In the genomic region with DNA sequence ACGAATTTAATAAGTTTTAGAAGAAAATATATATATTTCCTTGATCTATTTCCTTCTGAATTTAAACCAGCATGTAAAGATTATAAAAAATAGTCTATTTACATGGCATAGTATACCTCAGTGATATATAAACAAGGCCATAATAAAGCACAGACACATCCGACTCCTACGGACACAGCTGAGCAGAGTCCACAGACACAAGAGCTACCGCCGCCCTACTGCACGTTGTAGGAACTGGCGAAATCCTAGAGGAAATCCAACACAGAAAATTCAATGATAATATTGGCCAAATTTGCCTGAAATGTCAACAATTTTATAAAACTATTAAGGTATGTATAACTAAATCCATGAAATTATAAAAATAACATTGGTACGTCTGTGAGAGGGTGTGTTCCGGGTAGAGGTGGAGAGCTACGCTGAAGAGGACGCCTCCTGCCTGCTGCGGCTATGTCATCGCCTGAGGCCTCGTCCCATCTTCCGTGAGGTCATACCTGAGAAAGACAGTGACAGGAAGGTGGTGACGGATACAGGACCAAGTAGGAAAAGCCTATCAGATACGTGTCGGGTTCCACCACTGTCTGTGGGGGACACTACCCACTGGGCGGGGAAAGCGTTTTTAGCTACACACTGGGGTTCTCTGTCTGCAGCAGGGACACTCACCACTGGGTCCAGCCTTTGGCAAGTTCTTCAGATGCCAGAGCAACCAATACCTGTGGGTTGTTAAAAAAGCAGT, we compare ENCODE assay signal across 19 cellular contexts. TPM values are rescaled to one million over a fixed set of nuclear protein-coding genes. Genes with fewer than 3 reads are reported as not detected.
DNase-seq lines count a peak whose midpoint lies in the region; ATAC-seq, FAIRE-seq and TF ChIP-seq lines count a peak whose summit lies in the region.
"Had no signal": no experiment of that assay in that cellular context is flagged by ENCODE, and none has a peak within 500 bp of the region (broad histone marks: within the 10 kb centered on the region; RNA-seq: fewer than 3 reads in every experiment).

No MANE protein-coding gene starts in this region.

- H3K4me2 ChIP-seq in DOHH2 (ENCODE audit: low read length), result no peak overlapping the region

- CTCF ChIA-PET in A673 (lab: Charles Lee), result no interaction called here

- H3K27me3 ChIP-seq in A673 (replicated peaks; ENCODE audit: insufficient read depth, low read depth, low read length, poor library complexity), result no peaks in the 10 kb centered on the region
- H3K27me3 ChIP-seq in DOHH2 (ENCODE audit: control insufficient read depth, low read length), result no peaks in the 10 kb centered on the region
- H3K27me3 ChIP-seq: dorsolateral prefrontal cortex, MG63, neutrophil, Peyer's patch, right atrium auricular region had no signal

- no peaks in the 10 kb centered on the region for H3K27me3 Mint-ChIP-seq in T-helper 17 cell

- intact Hi-C loops in A673 (cut with micrococcal nuclease; ENCODE audit: unreplicated experiment) (no loop called here), left colon (cut with DNase I, micrococcal nuclease) (no loop called here)

- POLR2A ChIA-PET in A673 (lab: Charles Lee; ENCODE audit: low non-redundant PET), result interaction anchor here (0.6 kb wide), 1 partner anchor 173 kb away, joined by 19 read pairs; no protein-coding TSS in a partner anchor

- DNase-seq in A673 (ENCODE audit: low spot score), result no peak
- DNase-seq in T-helper 17 cell, result no peak
- no peak for DNase-seq in left colon
- no peak for DNase-seq in globus pallidus (ENCODE audit: low spot score)
- no peak for DNase-seq in GM19239 (ENCODE audit: insufficient read length, low spot score)
- DNase-seq in NOMO-1 (lab: John Stamatoyannopoulos, UW; ENCODE audit: unreplicated experiment in 2 of 2), result no peak
- DNase-seq: activated gamma-delta T cell treated with Interleukin-2 at 50 U/mL for 16 hours, COR-L47, dorsolateral prefrontal cortex, MG63, NCI-H82, Peyer's patch had no signal

- no peak overlapping the region for H3K4me3 ChIP-seq in A673 (ENCODE audit: low read depth, low read length, poor library complexity, severe bottlenecking)
- no peak overlapping the region for H3K4me3 ChIP-seq in DOHH2 (ENCODE audit: low read length)
- H3K4me3 ChIP-seq: dorsolateral prefrontal cortex, MG63, Peyer's patch, right atrium auricular region had no signal

- no TSS peak for BruUV-seq in A673 (replicated peaks; lab: Mats Ljungman, UMichigan)

- no peak for FAIRE-seq in GM19239 (lab: Jason Lieb, UNC)
- FAIRE-seq: H54 had no signal

- H3K27ac ChIP-seq in A673 (ENCODE audit: low read depth, low read length, poor library complexity, severe bottlenecking), result no peak overlapping the region
- no peak overlapping the region for H3K27ac ChIP-seq in DOHH2 (ENCODE audit: low read depth, low read length)
- H3K27ac ChIP-seq: neutrophil, Peyer's patch, right atrium auricular region had no signal

- H3F3A ChIP-seq in DOHH2 (ENCODE audit: control insufficient read depth, insufficient read depth), result no peaks in the 10 kb centered on the region

- no peaks in the 10 kb centered on the region for H4K20me1 ChIP-seq in DOHH2 (ENCODE audit: control insufficient read depth, insufficient read depth, low read depth, low read length)

- no peak overlapping the region for H3K27ac Mint-ChIP-seq in T-helper 17 cell

- no peaks in the 10 kb centered on the region for H3K9me2 ChIP-seq in DOHH2 (replicated peaks; ENCODE audit: control insufficient read depth, low read length)

- peak overlapping the region; percentile 12 for H3K4me3 Mint-ChIP-seq in T-helper 17 cell

- H3K4me1 Mint-ChIP-seq in T-helper 17 cell, result peaks cover 3% of the 10 kb centered on the region

- H3K9me3 ChIP-seq in A673 (ENCODE audit: low read depth, low read length, poor library complexity, severe bottlenecking) (no peaks in the 10 kb centered on the region), DOHH2 (ENCODE audit: control insufficient read depth, insufficient read depth, low read length) (no peaks in the 10 kb centered on the region), T-helper 17 cell (ENCODE audit: control insufficient read depth, low read length, poor library complexity, severe bottlenecking) (no peaks in the 10 kb centered on the region)
- H3K9me3 ChIP-seq: MG63, neutrophil, Peyer's patch, right atrium auricular region had no signal

- ATAC-seq in T-helper 17 cell, result no peak
- ATAC-seq in left colon, result peak; percentile 78
- ATAC-seq in HG03342 (IDR thresholded peaks at IDR 0.05; ENCODE audit: unreplicated experiment), result no peak
- ATAC-seq: esophagus mucosa, left lobe of liver had no signal

- no peaks in the 10 kb centered on the region for H3K79me2 ChIP-seq in DOHH2 (ENCODE audit: control insufficient read depth, low read length)

- H3K36me3 ChIP-seq in A673 (ENCODE audit: insufficient read depth, low read length, poor library complexity, severe bottlenecking) (peaks cover 5% of the 10 kb centered on the region), DOHH2 (ENCODE audit: control insufficient read depth, low read length) (peaks cover 12% of the 10 kb centered on the region; the same call in 1 of the 2 replicates)
- H3K36me3 ChIP-seq: MG63 had no signal

- H3K4me1 ChIP-seq in A673 (ENCODE audit: insufficient read depth, low read length, poor library complexity, severe bottlenecking) (peaks cover 11% of the 10 kb centered on the region), DOHH2 (ENCODE audit: control insufficient read depth, low read length) (no peaks in the 10 kb centered on the region)
- H3K4me1 ChIP-seq: Peyer's patch, right atrium auricular region had no signal

- peaks cover 7% of the 10 kb centered on the region for H3K36me3 Mint-ChIP-seq in T-helper 17 cell (ENCODE audit: low read depth)

- TF ChIP-seq CTCF in A673 (conservative IDR thresholded peaks at IDR 0.05; ENCODE audit: low read depth, low read length) (0 out of 2 replicates have a peak, but pooled peaks have one; percentile 30), DOHH2 (IDR thresholded peaks at IDR 0.05; ENCODE audit: low read depth, low read length, poor library complexity, severe bottlenecking) (peak; percentile 22)

RNA-seq across cellular contexts. Expression of gene NCAPG2, which starts 29.3 kb away (rescaled TPM):
- total RNA-seq in A673 (2021) (127 and 129 TPM in 2 replicates), T-helper 17 cell (10 to 100 TPM in 1 of 2 donors, 1 to 10 TPM in 1; 8.8 to 38.7 TPM), left colon (10 to 100 TPM in 1 of 2 donors, 1 to 10 TPM in 1; 6.6 to 12.2 TPM)
